In the genomic region with DNA sequence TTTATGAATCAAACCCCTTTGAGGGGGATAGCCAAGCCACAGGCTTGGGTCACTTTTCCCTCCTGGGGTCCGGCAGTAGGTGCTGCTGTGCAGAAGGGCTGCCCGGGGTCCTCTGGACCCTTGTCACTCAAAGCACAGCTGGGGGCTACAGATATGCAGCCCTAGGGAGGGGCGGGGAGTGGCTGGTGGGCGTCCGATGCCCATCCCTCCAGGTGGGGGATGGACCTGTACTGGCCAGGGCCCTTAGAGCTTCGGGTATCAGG, we compare ENCODE assay signal across 9 cellular contexts. TPM values are rescaled to one million over a fixed set of nuclear protein-coding genes. Genes with fewer than 3 reads are reported as not detected.
DNase-seq lines count a peak whose midpoint lies in the region; ATAC-seq, FAIRE-seq and TF ChIP-seq lines count a peak whose summit lies in the region.
"Had no signal": no experiment of that assay in that cellular context is flagged by ENCODE, and none has a peak within 500 bp of the region (broad histone marks: within the 10 kb centered on the region; RNA-seq: fewer than 3 reads in every experiment).

No MANE protein-coding gene starts in this region.

- H3K4me1 ChIP-seq in GM12878 (ENCODE audit: control insufficient read depth, insufficient read depth, low read length) (no peaks in the 10 kb centered on the region), thymus (ENCODE audit: control insufficient read depth, insufficient read depth, low read length) (peaks cover 10% of the 10 kb centered on the region)

- TF ChIP-seq CTCF in GM12878 (IDR thresholded peaks at IDR 0.05 in 2 of 3, conservative IDR thresholded peaks at IDR 0.05 in 1 of 3; ENCODE audit: control insufficient read depth in 2 of 3, extremely low read depth in 1 of 3, insufficient read depth in 1 of 3, low read depth in 3 of 3, low read length in 3 of 3) (no peak), lower leg skin (IDR thresholded peaks at IDR 0.05) (no peak), GM13977 (IDR thresholded peaks at IDR 0.05; ENCODE audit: extremely low read depth, insufficient read depth, missing control alignments) (no peak)

- intact Hi-C loops in GM12878 (cut with micrococcal nuclease; ENCODE audit: unreplicated experiment) (no loop called here), lower leg skin (cut with DNase I; ENCODE audit: low total_unique reads) (loop anchor here (10.0 kb wide), 1 partner anchor 1133 kb away; no protein-coding TSS in a partner anchor)

- H3K36me3 ChIP-seq in GM12878 (ENCODE audit: control insufficient read depth in 2 of 2, insufficient read depth in 2 of 2, low read length in 1 of 2) (peaks cover 0 to 3% of the 10 kb centered on the region in 2 experiments; a peak in 2 of 4 replicates), thymus (ENCODE audit: control insufficient read depth, insufficient read depth) (peaks cover 4% of the 10 kb centered on the region)

- in situ Hi-C loops in GM12878 (cut with MboI): no loop called here
- in situ Hi-C loops in GM13977 (cut with MboI; ENCODE audit: low pct_unique_long_range_greater_than_20kb, low sequenced_read_pairs, unreplicated experiment): no loop called here

- H4K20me1 ChIP-seq in GM12878 (ENCODE audit: control insufficient read depth, insufficient read depth): peaks cover 5% of the 10 kb centered on the region

- ATAC-seq in GM12878 (no peak; the same call in 1 of the 3 replicates), HG02981 (IDR thresholded peaks at IDR 0.05; ENCODE audit: unreplicated experiment) (no peak), GM18867 (IDR thresholded peaks at IDR 0.05; ENCODE audit: unreplicated experiment) (no peak)

- no peak for DNase-seq in activated CD4-positive, alpha-beta T cell treated with anti-CD3 and anti-CD28 coated beads, Interleukin-2, amount 10 ng/mL, durations not matched to agents 7 days and 5 days
- DNase-seq in activated CD4-positive, alpha-beta T cell treated with anti-CD3 and anti-CD28 coated beads for 1 hour: no peak
- DNase-seq in GM12878 (ENCODE audit: low read depth, low spot score) (no peak), lower leg skin (ENCODE audit: low spot score in 2 of 2) (no peak), GM13977 (ENCODE audit: low spot score) (no peak)
- DNase-seq: AML-193 had no signal

- H3K79me2 ChIP-seq in GM12878 (ENCODE audit: control insufficient read depth, insufficient read depth, low read length): no peaks in the 10 kb centered on the region

- BruUV-seq in GM12878 (replicated peaks; lab: Mats Ljungman, UMichigan): no TSS peak

- H3K4me3 Mint-ChIP-seq in activated CD4-positive, alpha-beta T cell treated with anti-CD3 and anti-CD28 coated beads, Interleukin-2, amount 10 ng/mL, durations not matched to agents 7 days and 5 days: peak overlapping the region; percentile 53

- WGBS in GM12878 (ENCODE audit: insufficient coverage, insufficient replicate concordance, low lambda C conversion rate, missing lambda C conversion rate): 56% methylated on average over 6 of the region's 6 CpGs
- WGBS in lower leg skin, 2 donors: 37 to 40% methylated on average over 1 to 5 of the region's 6 CpGs
- WGBS in thymus: 67% methylated on average over 6 of the region's 6 CpGs

- H2AFZ ChIP-seq in GM12878 (ENCODE audit: control insufficient read depth, low read depth, low read length): no peak overlapping the region

- peak overlapping the region; percentile 82 for H3K4me2 ChIP-seq in GM12878 (ENCODE audit: control insufficient read depth, insufficient read depth)

- SMC1A ChIA-PET in GM12878 (lab: Charles Lee; ENCODE audit: uncharacterized antibody, unreplicated experiment): no interaction called here

- no peak for TF ChIP-seq RAD21 in GM12878 (IDR thresholded peaks at IDR 0.05; ENCODE audit: insufficient read depth, low read depth, low read length)

- H3K27me3 Mint-ChIP-seq in activated CD4-positive, alpha-beta T cell treated with anti-CD3 and anti-CD28 coated beads, Interleukin-2, amount 10 ng/mL, durations not matched to agents 7 days and 5 days: no peaks in the 10 kb centered on the region

- RAD21 ChIA-PET in GM12878 (lab: Charles Lee; ENCODE audit: unreplicated experiment): no interaction called here

- no peaks in the 10 kb centered on the region for H3K9me3 ChIP-seq in GM12878 (replicated peaks; ENCODE audit: control insufficient read depth, insufficient read depth, low read length)
- no peaks in the 10 kb centered on the region for H3K9me3 ChIP-seq in thymus (ENCODE audit: control insufficient read depth)

- H3K27ac Mint-ChIP-seq in activated CD4-positive, alpha-beta T cell treated with anti-CD3 and anti-CD28 coated beads, Interleukin-2, amount 10 ng/mL, durations not matched to agents 7 days and 5 days: no peak overlapping the region

- POLR2A ChIA-PET in activated CD4-positive, alpha-beta T cell treated with anti-CD3 and anti-CD28 coated beads, Interleukin-2, amount 10 ng/mL, durations not matched to agents 7 days and 5 days (lab: Charles Lee): no interaction called here
- POLR2A ChIA-PET in GM12878 (lab: Charles Lee): no interaction called here

- no peaks in the 10 kb centered on the region for H3K27me3 ChIP-seq in GM12878 (replicated peaks in 1 of 2; ENCODE audit: control insufficient read depth in 2 of 2, insufficient read depth in 2 of 2, low read length in 1 of 2)
- peaks cover 10% of the 10 kb centered on the region for H3K27me3 ChIP-seq in thymus (ENCODE audit: control insufficient read depth, insufficient read depth)

- no peak for TF ChIP-seq EP300 in GM12878 (IDR thresholded peaks at IDR 0.05; ENCODE audit: borderline replicate concordance in 1 of 2, control insufficient read depth in 1 of 2, low read depth in 2 of 2, low read length in 2 of 2)

- CTCF ChIA-PET in activated CD4-positive, alpha-beta T cell treated with anti-CD3 and anti-CD28 coated beads, Interleukin-2, amount 10 ng/mL, durations not matched to agents 7 days and 5 days (lab: Charles Lee): no interaction called here
- CTCF ChIA-PET in GM12878 (lab: Yijun Ruan, JAX): no interaction called here

- H3K27ac ChIP-seq in GM12878 (ENCODE audit: control insufficient read depth, insufficient read depth) (no peak overlapping the region), thymus (ENCODE audit: low read depth) (no peak overlapping the region)

- no peak for TF ChIP-seq POLR2A in GM12878 (IDR thresholded peaks at IDR 0.05; ENCODE audit: low read depth, low read length)
- TF ChIP-seq POLR2A in lower leg skin (IDR thresholded peaks at IDR 0.05): no peak

- no peak for FAIRE-seq in GM12878 (lab: Jason Lieb, UNC)

- H3K9ac ChIP-seq in GM12878 (ENCODE audit: control insufficient read depth, insufficient read depth, low read length): no peak overlapping the region

- peaks cover 5% of the 10 kb centered on the region for H3K36me3 Mint-ChIP-seq in activated CD4-positive, alpha-beta T cell treated with anti-CD3 and anti-CD28 coated beads, Interleukin-2, amount 10 ng/mL, durations not matched to agents 7 days and 5 days (ENCODE audit: low read depth)

- peak overlapping the region; percentile 22; the same call in 1 of the 2 replicates for H3K4me3 ChIP-seq in GM12878
- H3K4me3 ChIP-seq in lower leg skin (ENCODE audit: low read depth, poor library complexity, severe bottlenecking): peak overlapping the region; percentile 35
- H3K4me3 ChIP-seq in thymus (ENCODE audit: low read length): peak overlapping the region; percentile 57

- no peaks in the 10 kb centered on the region for H3K9me3 Mint-ChIP-seq in activated CD4-positive, alpha-beta T cell treated with anti-CD3 and anti-CD28 coated beads, Interleukin-2, amount 10 ng/mL, durations not matched to agents 7 days and 5 days

- peaks cover 7% of the 10 kb centered on the region for H3K4me1 Mint-ChIP-seq in activated CD4-positive, alpha-beta T cell treated with anti-CD3 and anti-CD28 coated beads, Interleukin-2, amount 10 ng/mL, durations not matched to agents 7 days and 5 days

RNA-seq across cellular contexts. Expression of gene VASN, which starts 0.6 kb away (rescaled TPM):
- total RNA-seq in activated CD4-positive, alpha-beta T cell treated with anti-CD3 and anti-CD28 coated beads, Interleukin-2, amount 10 ng/mL, durations not matched to agents 7 days and 5 days: not detected
- not detected in 2 replicates for total RNA-seq in GM12878 (2013; cell fraction: nucleolus; rRNA removed)
- total RNA-seq in GM12878 (2014; rRNA removed) (not detected in 2 replicates), GM12878 (2014; rRNA removed; fragmentation: Illumina TruSeq; extraction: Trizol) (not detected in 2 replicates), GM12878 (2021) (0.10 TPM in 1 of 2 replicates, not detected in the other), lower leg skin (10 to 100 TPM; 35.6 to 52.8 (median 46.7) TPM)
- polyA plus RNA-seq in GM12878 (2011; ENCODE audit: low read depth): 0.08 TPM
- polyA plus RNA-seq in GM12878 (2011; rRNA removed) (not detected in 2 replicates), GM12878 (2014; fragmentation: Illumina TruSeq; extraction: Trizol) (not detected in 2 replicates), GM12878 (2014; fragmentation: Nextera tagmentation; extraction: Ambion mirVana) (under 1 TPM in 1 of 2 experiments, not detected in 1; 0.02 TPM), GM12878 (2014; rRNA removed) (not detected in 2 replicates), GM12878 (2016; fragmentation: Nextera tagmentation; extraction: Ambion mirVana) (under 1 TPM; 0.18 to 0.19 TPM), thymus (3.6 TPM)
- polyA plus RNA-seq in GM12878 (2011; cell fraction: cytosol; rRNA removed): not detected in 2 replicates
- polyA plus RNA-seq in GM12878 (2011; cell fraction: nucleus; rRNA removed): not detected in 2 replicates
- 0.24 and 0.27 TPM in 2 replicates for polyA plus RNA-seq in GM12878 (2012)
- polyA minus RNA-seq in GM12878 (2011; rRNA and poly(A)+ RNA removed): not detected in 2 replicates
- not detected in 2 replicates for polyA minus RNA-seq in GM12878 (2011; cell fraction: cytosol; rRNA and poly(A)+ RNA removed)
- not detected in 2 replicates for polyA minus RNA-seq in GM12878 (2011; cell fraction: nucleus; rRNA and poly(A)+ RNA removed)

RNA-seq across cellular contexts. Expression of gene PAM16, which starts 21.1 kb away (rescaled TPM):
- 10 to 100 TPM; 35.1 to 39.3 TPM for total RNA-seq in activated CD4-positive, alpha-beta T cell treated with anti-CD3 and anti-CD28 coated beads, Interleukin-2, amount 10 ng/mL, durations not matched to agents 7 days and 5 days
- 21.2 and 24.9 TPM in 2 replicates for total RNA-seq in GM12878 (2013; cell fraction: nucleolus; rRNA removed)
- 50.2 and 55.4 TPM in 2 replicates for total RNA-seq in GM12878 (2014; rRNA removed)
- 17.8 and 18.5 TPM in 2 replicates for total RNA-seq in GM12878 (2014; rRNA removed; fragmentation: Illumina TruSeq; extraction: Trizol)
- total RNA-seq in GM12878 (2021): 54.9 and 61.6 TPM in 2 replicates
- 39.3 TPM for polyA plus RNA-seq in GM12878 (2011; ENCODE audit: low read depth)
- 22.5 and 32.8 TPM in 2 replicates for polyA plus RNA-seq in GM12878 (2011; rRNA removed)
- 58.1 and 79.3 TPM in 2 replicates for polyA plus RNA-seq in GM12878 (2011; cell fraction: cytosol; rRNA removed)
- polyA plus RNA-seq in GM12878 (2011; cell fraction: nucleus; rRNA removed): 47.2 and 67.5 TPM in 2 replicates
- 37.2 and 40.1 TPM in 2 replicates for polyA plus RNA-seq in GM12878 (2012)
- 8.4 and 20.7 TPM in 2 replicates for polyA plus RNA-seq in GM12878 (2014; fragmentation: Illumina TruSeq; extraction: Trizol)
- 10 to 100 TPM; 20.8 to 48.1 TPM for polyA plus RNA-seq in GM12878 (2014; fragmentation: Nextera tagmentation; extraction: Ambion mirVana)
- 94.3 and 100 TPM in 2 replicates for polyA plus RNA-seq in GM12878 (2014; rRNA removed)
- polyA plus RNA-seq in GM12878 (2016; fragmentation: Nextera tagmentation; extraction: Ambion mirVana): 10 to 100 TPM; 72.8 to 78.7 TPM
- 8.5 and 14.6 TPM in 2 replicates for polyA minus RNA-seq in GM12878 (2011; rRNA and poly(A)+ RNA removed)
- polyA minus RNA-seq in GM12878 (2011; cell fraction: cytosol; rRNA and poly(A)+ RNA removed): 7.2 and 14.3 TPM in 2 replicates
- polyA minus RNA-seq in GM12878 (2011; cell fraction: nucleus; rRNA and poly(A)+ RNA removed): 5.3 and 10.8 TPM in 2 replicates
- total RNA-seq in lower leg skin: 10 to 100 TPM; 26.2 to 64.5 (median 40.9) TPM
- polyA plus RNA-seq in thymus: 86.9 TPM

RNA-seq across cellular contexts. Expression of gene CORO7, which starts 44.1 kb away (rescaled TPM):
- total RNA-seq in activated CD4-positive, alpha-beta T cell treated with anti-CD3 and anti-CD28 coated beads, Interleukin-2, amount 10 ng/mL, durations not matched to agents 7 days and 5 days: 100 to 1,000 TPM; 196 to 211 TPM
- 187 and 203 TPM in 2 replicates for total RNA-seq in GM12878 (2013; cell fraction: nucleolus; rRNA removed)
- total RNA-seq in GM12878 (2014; rRNA removed): 43.2 and 56.5 TPM in 2 replicates
- total RNA-seq in GM12878 (2014; rRNA removed; fragmentation: Illumina TruSeq; extraction: Trizol): 18.9 and 19.0 TPM in 2 replicates
- total RNA-seq in GM12878 (2021): 89.2 and 91.7 TPM in 2 replicates
- polyA plus RNA-seq in GM12878 (2011; ENCODE audit: low read depth): 17.8 TPM
- 11.9 and 40.0 TPM in 2 replicates for polyA plus RNA-seq in GM12878 (2011; rRNA removed)
- polyA plus RNA-seq in GM12878 (2011; cell fraction: cytosol; rRNA removed): 37.9 and 44.2 TPM in 2 replicates
- 362 and 561 TPM in 2 replicates for polyA plus RNA-seq in GM12878 (2011; cell fraction: nucleus; rRNA removed)
- polyA plus RNA-seq in GM12878 (2012): 49.8 and 53.5 TPM in 2 replicates
- polyA plus RNA-seq in GM12878 (2014; fragmentation: Illumina TruSeq; extraction: Trizol): 6.0 and 17.2 TPM in 2 replicates
- under 1 TPM; 0.64 to 0.84 TPM for polyA plus RNA-seq in GM12878 (2014; fragmentation: Nextera tagmentation; extraction: Ambion mirVana)
- 65.8 and 76.0 TPM in 2 replicates for polyA plus RNA-seq in GM12878 (2014; rRNA removed)
- polyA plus RNA-seq in GM12878 (2016; fragmentation: Nextera tagmentation; extraction: Ambion mirVana): 10 to 100 TPM; 47.4 to 49.1 TPM
- 32.8 and 55.7 TPM in 2 replicates for polyA minus RNA-seq in GM12878 (2011; rRNA and poly(A)+ RNA removed)
- 61.5 and 64.5 TPM in 2 replicates for polyA minus RNA-seq in GM12878 (2011; cell fraction: cytosol; rRNA and poly(A)+ RNA removed)
- 68.3 and 121 TPM in 2 replicates for polyA minus RNA-seq in GM12878 (2011; cell fraction: nucleus; rRNA and poly(A)+ RNA removed)
- 10 to 100 TPM; 18.4 to 39.0 (median 22.7) TPM for total RNA-seq in lower leg skin
- 63.7 TPM for polyA plus RNA-seq in thymus

RNA-seq across cellular contexts. Expression of gene DNAJA3, which starts 53.4 kb away (rescaled TPM):
- 10 to 100 TPM; 51.6 to 55.0 TPM for total RNA-seq in activated CD4-positive, alpha-beta T cell treated with anti-CD3 and anti-CD28 coated beads, Interleukin-2, amount 10 ng/mL, durations not matched to agents 7 days and 5 days
- 60.1 and 70.0 TPM in 2 replicates for total RNA-seq in GM12878 (2013; cell fraction: nucleolus; rRNA removed)
- total RNA-seq in GM12878 (2014; rRNA removed) (76.3 and 83.5 TPM in 2 replicates), GM12878 (2014; rRNA removed; fragmentation: Illumina TruSeq; extraction: Trizol) (51.7 and 55.6 TPM in 2 replicates), GM12878 (2021) (56.4 and 65.9 TPM in 2 replicates), lower leg skin (10 to 100 TPM; 37.4 to 44.1 (median 40.8) TPM)
- 14.5 TPM for polyA plus RNA-seq in GM12878 (2011; ENCODE audit: low read depth)
- polyA plus RNA-seq in GM12878 (2011; rRNA removed) (40.8 and 43.1 TPM in 2 replicates), GM12878 (2014; fragmentation: Illumina TruSeq; extraction: Trizol) (29.4 and 51.3 TPM in 2 replicates), GM12878 (2014; fragmentation: Nextera tagmentation; extraction: Ambion mirVana) (10 to 100 TPM in 1 of 2 experiments, 1 to 10 TPM in 1; 8.4 to 20.4 TPM), GM12878 (2014; rRNA removed) (77.4 and 80.1 TPM in 2 replicates), GM12878 (2016; fragmentation: Nextera tagmentation; extraction: Ambion mirVana) (100 to 1,000 TPM; 124 to 141 TPM), thymus (28.4 TPM)
- 45.7 and 57.3 TPM in 2 replicates for polyA plus RNA-seq in GM12878 (2011; cell fraction: cytosol; rRNA removed)
- 77.1 and 83.1 TPM in 2 replicates for polyA plus RNA-seq in GM12878 (2011; cell fraction: nucleus; rRNA removed)
- 26.9 and 35.4 TPM in 2 replicates for polyA plus RNA-seq in GM12878 (2012)
- polyA minus RNA-seq in GM12878 (2011; rRNA and poly(A)+ RNA removed): 27.5 and 30.2 TPM in 2 replicates
- polyA minus RNA-seq in GM12878 (2011; cell fraction: cytosol; rRNA and poly(A)+ RNA removed): 12.6 and 13.5 TPM in 2 replicates
- 21.3 and 42.6 TPM in 2 replicates for polyA minus RNA-seq in GM12878 (2011; cell fraction: nucleus; rRNA and poly(A)+ RNA removed)

RNA-seq across cellular contexts. Expression of gene GLIS2, which starts 56.4 kb away (rescaled TPM):
- total RNA-seq in activated CD4-positive, alpha-beta T cell treated with anti-CD3 and anti-CD28 coated beads, Interleukin-2, amount 10 ng/mL, durations not matched to agents 7 days and 5 days: under 1 TPM; 0.12 to 0.17 TPM
- 1.1 and 1.2 TPM in 2 replicates for total RNA-seq in GM12878 (2013; cell fraction: nucleolus; rRNA removed)
- total RNA-seq in GM12878 (2014; rRNA removed) (0.06 TPM in 1 of 2 replicates, not detected in the other), GM12878 (2014; rRNA removed; fragmentation: Illumina TruSeq; extraction: Trizol) (not detected in 2 replicates), GM12878 (2021) (0.51 and 0.61 TPM in 2 replicates), lower leg skin (1 to 10 TPM; 1.3 to 2.6 (median 2.2) TPM)
- 0.16 TPM for polyA plus RNA-seq in GM12878 (2011; ENCODE audit: low read depth)
- polyA plus RNA-seq in GM12878 (2011; rRNA removed) (0.37 and 0.64 TPM in 2 replicates), GM12878 (2014; fragmentation: Illumina TruSeq; extraction: Trizol) (0.03 TPM in 1 of 2 replicates, not detected in the other), GM12878 (2014; fragmentation: Nextera tagmentation; extraction: Ambion mirVana) (not detected), GM12878 (2014; rRNA removed) (0.14 and 0.25 TPM in 2 replicates), GM12878 (2016; fragmentation: Nextera tagmentation; extraction: Ambion mirVana) (under 1 TPM in 1 of 2 experiments, not detected in 1; 0.21 TPM), thymus (3.0 TPM)
- polyA plus RNA-seq in GM12878 (2011; cell fraction: cytosol; rRNA removed): 1.1 and 1.5 TPM in 2 replicates
- polyA plus RNA-seq in GM12878 (2011; cell fraction: nucleus; rRNA removed): 5.1 and 6.2 TPM in 2 replicates
- 0.67 and 0.83 TPM in 2 replicates for polyA plus RNA-seq in GM12878 (2012)
- 0.88 and 2.1 TPM in 2 replicates for polyA minus RNA-seq in GM12878 (2011; rRNA and poly(A)+ RNA removed)
- polyA minus RNA-seq in GM12878 (2011; cell fraction: cytosol; rRNA and poly(A)+ RNA removed): 2.7 and 3.5 TPM in 2 replicates
- polyA minus RNA-seq in GM12878 (2011; cell fraction: nucleus; rRNA and poly(A)+ RNA removed): 0.73 and 1.6 TPM in 2 replicates

Comparison
In these comparisons a context has a peak if more than half of its experiments do, and no peak if none do; other contexts are left out.
1. RNA of gene VASN, which starts 0.6 kb away (total RNA-seq): 35.6 to 52.8 TPM in lower leg skin; not detected in activated CD4-positive, alpha-beta T cell treated with anti-CD3 and anti-CD28 coated beads, Interleukin-2, amount 10 ng/mL, durations not matched to agents 7 days and 5 days and 0.10 TPM in GM12878; every median in the first group is over 10 times any median in the second.
2. Peak in every context shown above with its lines, with median percentiles within 50 percentile points of each other: H3K4me3 ChIP-seq.